8 cellular contexts compared by ENCODE assay signal in genomic region chr1:88891318-88892145, GRCh38. TPM values are rescaled to one million over a fixed set of nuclear protein-coding genes. Genes with fewer than 3 reads are reported as not detected.
DNase-seq lines count a peak whose midpoint lies in the region; ATAC-seq and TF ChIP-seq lines count a peak whose summit lies in the region.

A gene with protein sequence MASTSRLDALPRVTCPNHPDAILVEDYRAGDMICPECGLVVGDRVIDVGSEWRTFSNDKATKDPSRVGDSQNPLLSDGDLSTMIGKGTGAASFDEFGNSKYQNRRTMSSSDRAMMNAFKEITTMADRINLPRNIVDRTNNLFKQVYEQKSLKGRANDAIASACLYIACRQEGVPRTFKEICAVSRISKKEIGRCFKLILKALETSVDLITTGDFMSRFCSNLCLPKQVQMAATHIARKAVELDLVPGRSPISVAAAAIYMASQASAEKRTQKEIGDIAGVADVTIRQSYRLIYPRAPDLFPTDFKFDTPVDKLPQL (minus strand): TSS chr1:88891567. CDS start chr1:88891499, 68 bp downstream.

- TF ChIP-seq CTCF in DOHH2 (IDR thresholded peaks at IDR 0.05; ENCODE audit: low read depth, low read length, poor library complexity, severe bottlenecking) (no peak), GM23338 (conservative IDR thresholded peaks at IDR 0.05; ENCODE audit: low read depth in 2 of 2) (no peak), LNCaP clone FGC (IDR thresholded peaks at IDR 0.05; ENCODE audit: control insufficient read depth, extremely low read depth, insufficient read depth) (no peak), RWPE1 (conservative IDR thresholded peaks at IDR 0.05; ENCODE audit: low read depth) (no peak), fibroblast of mammary gland (conservative IDR thresholded peaks at IDR 0.05; ENCODE audit: control insufficient read depth, insufficient read depth, low read depth, low read length) (no peak)

- DNase-seq in GM23338 (ENCODE audit: low spot score), result peak; percentile 83
- DNase-seq in LNCaP clone FGC (ENCODE audit: low read depth), result peak; percentile 90
- peak; percentile 74 for DNase-seq in RWPE1 (ENCODE audit: low spot score)
- DNase-seq in fibroblast of mammary gland (ENCODE audit: low read depth), result peak; percentile 98
- DNase-seq in naive thymus-derived CD8-positive, alpha-beta T cell, result peak; percentile 83 to 98 (median 96)
- peak; percentile 92 to 95 (median 94) for DNase-seq in stimulated activated naive CD4-positive, alpha-beta T cell (lab: John Stamatoyannopoulos, UW)

- H3K4me2 ChIP-seq in DOHH2 (ENCODE audit: low read length) (peak within 1 kb of the TSS; percentile 78), GM23338 (peak within 1 kb of the TSS; percentile 81)

- peaks cover 2% of the 10 kb centered on the region; the same call in 1 of the 3 replicates for H3K9me3 Mint-ChIP-seq in GM23338
- H3K9me3 Mint-ChIP-seq in activated T-helper 17 cell treated with anti-CD3 and anti-CD28 coated beads, Interleukin-2, amount 50 U/mL, for 72 hours, result no peaks in the 10 kb centered on the region
- H3K9me3 Mint-ChIP-seq in naive thymus-derived CD8-positive, alpha-beta T cell, result peaks cover 0 to 1% (median 0%) of the 10 kb centered on the region in 9 donors

- H3K4me3 Mint-ChIP-seq in GM23338, result peak within 1 kb of the TSS; percentile 96
- peak within 1 kb of the TSS; percentile 92 for H3K4me3 Mint-ChIP-seq in activated T-helper 17 cell treated with anti-CD3 and anti-CD28 coated beads, Interleukin-2, amount 50 U/mL, for 72 hours
- peak within 1 kb of the TSS; percentile 93 to 99 (median 97) for H3K4me3 Mint-ChIP-seq in naive thymus-derived CD8-positive, alpha-beta T cell

- H3K79me2 ChIP-seq in DOHH2 (ENCODE audit: control insufficient read depth, low read length) (peaks cover 51% of the 10 kb centered on the region), GM23338 (replicated peaks; ENCODE audit: insufficient read depth) (peaks cover 25% of the 10 kb centered on the region)

- CTCF ChIA-PET in RWPE1 (lab: Yijun Ruan, JAX), result no interaction called here

- peak within 1 kb of the TSS; percentile 99 for H2AFZ ChIP-seq in GM23338

- no peaks in the 10 kb centered on the region for H3K9me3 ChIP-seq in DOHH2 (ENCODE audit: control insufficient read depth, insufficient read depth, low read length)

- H3K4me3 ChIP-seq in DOHH2 (ENCODE audit: low read length) (peak within 1 kb of the TSS; percentile 99), GM23338 (peak within 1 kb of the TSS; percentile 81), LNCaP clone FGC (ENCODE audit: low read depth, low read length) (peak within 1 kb of the TSS; percentile 95), fibroblast of mammary gland (ENCODE audit: control insufficient read depth, low read depth, low read length) (peak within 1 kb of the TSS; percentile 92)

- POLR2A ChIA-PET in RWPE1 (lab: Yijun Ruan, JAX; ENCODE audit: low non-redundant PET), result no interaction called here
- POLR2A ChIA-PET in naive thymus-derived CD8-positive, alpha-beta T cell (lab: Charles Lee), result interaction anchor here (0.5 to 5.2 kb wide), 11 partner anchors 8 to 1978 kb away, joined by 3 to 35 read pairs (median 3); partner anchors contain the start of genes GBP1, HS2ST1, LMO4 and PKN2

- H4K20me1 ChIP-seq in DOHH2 (ENCODE audit: control insufficient read depth, insufficient read depth, low read depth, low read length) (peaks cover 19% of the 10 kb centered on the region), GM23338 (replicated peaks; ENCODE audit: insufficient read depth) (no peaks in the 10 kb centered on the region; the same call in 1 of the 2 replicates)

- H3F3A ChIP-seq in DOHH2 (ENCODE audit: control insufficient read depth, insufficient read depth) (no peaks in the 10 kb centered on the region), GM23338 (replicated peaks; ENCODE audit: low read depth) (no peaks in the 10 kb centered on the region)

- H3K27me3 Mint-ChIP-seq in GM23338 (ENCODE audit: insufficient read depth, low read depth, poor library complexity), result peaks cover 5% of the 10 kb centered on the region
- H3K27me3 Mint-ChIP-seq in activated T-helper 17 cell treated with anti-CD3 and anti-CD28 coated beads, Interleukin-2, amount 50 U/mL, for 72 hours, result no peaks in the 10 kb centered on the region
- peaks cover 0 to 4% (median 0%) of the 10 kb centered on the region in 5 donors for H3K27me3 Mint-ChIP-seq in naive thymus-derived CD8-positive, alpha-beta T cell

- H3K36me3 ChIP-seq in DOHH2 (ENCODE audit: control insufficient read depth, low read length) (peaks cover 19% of the 10 kb centered on the region), GM23338 (ENCODE audit: insufficient read depth) (peaks cover 2% of the 10 kb centered on the region; the same call in 1 of the 2 replicates)

- H3K27me3 ChIP-seq in DOHH2 (ENCODE audit: control insufficient read depth, low read length) (no peaks in the 10 kb centered on the region), GM23338 (ENCODE audit: insufficient read depth) (no peaks in the 10 kb centered on the region)

- peak within 1 kb of the TSS; percentile 61 for H3K27ac ChIP-seq in DOHH2 (ENCODE audit: low read depth, low read length)
- peak within 1 kb of the TSS; percentile 22 for H3K27ac ChIP-seq in GM23338 (ENCODE audit: low read depth)
- peak within 1 kb of the TSS; percentile 87 for H3K27ac ChIP-seq in RWPE1

- ATAC-seq in GM23338, result peak; percentile 91
- ATAC-seq in activated T-helper 17 cell treated with anti-CD3 and anti-CD28 coated beads, Interleukin-2, amount 50 U/mL, for 72 hours (replicated peaks), result peak; percentile 85
- peak; percentile 84 to 86 for ATAC-seq in naive thymus-derived CD8-positive, alpha-beta T cell

- H3K9me2 ChIP-seq in DOHH2 (replicated peaks; ENCODE audit: control insufficient read depth, low read length), result no peaks in the 10 kb centered on the region
- H3K9me2 ChIP-seq in GM23338 (ENCODE audit: insufficient read depth), result no peaks in the 10 kb centered on the region

- peaks cover 29% of the 10 kb centered on the region for H3K4me1 ChIP-seq in DOHH2 (ENCODE audit: control insufficient read depth, low read length)
- H3K4me1 ChIP-seq in GM23338 (ENCODE audit: insufficient read depth), result peaks cover 7% of the 10 kb centered on the region; the same call in 1 of the 2 replicates

- peak within 1 kb of the TSS; percentile 96 for H3K27ac Mint-ChIP-seq in GM23338
- peak within 1 kb of the TSS; percentile 98 for H3K27ac Mint-ChIP-seq in activated T-helper 17 cell treated with anti-CD3 and anti-CD28 coated beads, Interleukin-2, amount 50 U/mL, for 72 hours
- peak within 1 kb of the TSS; percentile 92 to 99 (median 98) for H3K27ac Mint-ChIP-seq in naive thymus-derived CD8-positive, alpha-beta T cell

- peaks cover 3% of the 10 kb centered on the region; the same call in 1 of the 3 replicates for H3K36me3 Mint-ChIP-seq in GM23338 (ENCODE audit: low read depth)
- peaks cover 48% of the 10 kb centered on the region for H3K36me3 Mint-ChIP-seq in activated T-helper 17 cell treated with anti-CD3 and anti-CD28 coated beads, Interleukin-2, amount 50 U/mL, for 72 hours (ENCODE audit: low read depth)
- peaks cover 4 to 16% (median 7%) of the 10 kb centered on the region in 3 donors for H3K36me3 Mint-ChIP-seq in naive thymus-derived CD8-positive, alpha-beta T cell

- peaks cover 13% of the 10 kb centered on the region for H3K4me1 Mint-ChIP-seq in GM23338
- H3K4me1 Mint-ChIP-seq in activated T-helper 17 cell treated with anti-CD3 and anti-CD28 coated beads, Interleukin-2, amount 50 U/mL, for 72 hours, result peaks cover 27% of the 10 kb centered on the region
- peaks cover 24 to 46% (median 43%) of the 10 kb centered on the region in 4 donors for H3K4me1 Mint-ChIP-seq in naive thymus-derived CD8-positive, alpha-beta T cell

TF ChIP-seq in GM23338, 12 proteins besides CTCF, POLR2A, EP300 and RAD21:
- TF ChIP-seq ZNF114 (CRISPR knock-in tag; IDR thresholded peaks at IDR 0.05) (peak; percentile 50; the same call in 1 of the 2 replicates), EZH2 (IDR thresholded peaks at IDR 0.05; ENCODE audit: low read depth, unreplicated experiment) (no peak), CREB1 (CRISPR knock-in tag; IDR thresholded peaks at IDR 0.05; ENCODE audit: low read depth) (peak; percentile 91), ETS1 (IDR thresholded peaks at IDR 0.05) (0 out of 2 replicates have a peak, but pooled peaks have one; percentile 54), NANOG (IDR thresholded peaks at IDR 0.05; ENCODE audit: borderline replicate concordance) (no peak), POLR2AphosphoS5 (IDR thresholded peaks at IDR 0.05; ENCODE audit: low read depth) (peak; percentile 96)
TF ChIP-seq in GM23338: peak in this region for 4.

RNA-seq across cellular contexts. Expression of the gene that starts here (rescaled TPM):
- 19.9 and 22.7 TPM in 2 replicates for total RNA-seq in GM23338 (2014; rRNA removed; shearing (Covaris generic))
- 15.7 and 19.8 TPM in 2 replicates for polyA plus RNA-seq in GM23338 (2016; fragmentation: Nextera tagmentation; extraction: Ambion mirVana)
- 10 to 100 TPM; 38.8 to 39.3 TPM for total RNA-seq in activated T-helper 17 cell treated with anti-CD3 and anti-CD28 coated beads, Interleukin-2, amount 50 U/mL, for 72 hours
- total RNA-seq in naive thymus-derived CD8-positive, alpha-beta T cell, result 10 to 100 TPM; 44.3 to 47.3 TPM
- polyA plus RNA-seq in naive thymus-derived CD8-positive, alpha-beta T cell, result 10 to 100 TPM; 43.1 to 56.8 (median 45.1) TPM

Comparison
In these comparisons a context has a peak if more than half of its experiments do, and no peak if none do; other contexts are left out.
1. Peak in every context shown above with its lines: DNase-seq, ATAC-seq, H3K4me3 ChIP-seq and H3K27ac ChIP-seq.
2. H3K27ac ChIP-seq: peak in every context shown above with its lines; median percentile 87 in RWPE1; 61 in DOHH2; 22 in GM23338.